ENCODE assay signal across 19 cellular contexts in the genomic region with DNA sequence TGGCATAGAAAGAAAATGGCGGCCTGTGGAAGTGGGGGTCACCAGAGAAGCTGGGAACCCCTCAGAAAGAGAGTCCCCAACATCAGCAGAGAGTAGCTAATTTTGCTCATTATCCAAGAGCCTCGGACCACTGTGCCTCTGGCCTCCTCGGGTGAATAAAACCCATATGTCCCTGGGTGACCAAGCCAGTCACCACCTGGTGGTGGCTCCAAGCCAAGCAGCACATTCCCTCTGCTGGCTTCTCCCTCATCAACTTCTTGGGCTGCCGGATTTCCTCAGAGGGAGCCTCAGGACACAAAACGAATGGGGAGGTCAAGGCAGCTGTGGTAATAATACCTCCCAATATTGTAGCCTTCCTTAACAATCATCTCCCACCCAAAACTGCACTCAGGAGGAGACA.
"Had no signal": no experiment of that assay in that cellular context is flagged by ENCODE, and none has a peak within 500 bp of the region (broad histone marks: within the 10 kb centered on the region; RNA-seq: fewer than 3 reads in every experiment).

No MANE protein-coding gene starts in this region.

- H3K4me1 Mint-ChIP-seq: activated CD4-positive, alpha-beta memory T cell treated with anti-CD3 and anti-CD28 coated beads, Interleukin-2, amount 10 ng/mL, durations not matched to agents 7 days and 5 days; activated naive CD4-positive, alpha-beta T cell treated with anti-CD3 and anti-CD28 coated beads, Interleukin-2, amount 50 U/mL, for 24 hours; stimulated activated naive B cell treated with anti-CD40 and anti-IgM and Interleukin-4, amounts not matched to agents 10 μg/mL and 1 μg/mL and 100 μg/mL, for 72 hours had no signal

- H3K36me3 Mint-ChIP-seq: activated naive CD4-positive, alpha-beta T cell treated with anti-CD3 and anti-CD28 coated beads, Interleukin-2, amount 50 U/mL, for 24 hours; mesothelial cell of epicardium; stimulated activated naive B cell treated with anti-CD40 and anti-IgM and Interleukin-4, amounts not matched to agents 10 μg/mL and 1 μg/mL and 100 μg/mL, for 72 hours had no signal

- H3K9me3 Mint-ChIP-seq: mesothelial cell of epicardium had no signal

- H3K27ac Mint-ChIP-seq: activated CD4-positive, alpha-beta memory T cell treated with anti-CD3 and anti-CD28 coated beads, Interleukin-2, amount 10 ng/mL, durations not matched to agents 7 days and 5 days; activated naive CD4-positive, alpha-beta T cell treated with anti-CD3 and anti-CD28 coated beads, Interleukin-2, amount 50 U/mL, for 24 hours; stimulated activated naive B cell treated with anti-CD40 and anti-IgM and Interleukin-4, amounts not matched to agents 10 μg/mL and 1 μg/mL and 100 μg/mL, for 72 hours; T-helper 1 cell treated with Interleukin-12 subunit alpha and Interleukin-12 subunit beta and Interleukin-4 antibody, amounts not matched to agents 30 μg/mL and 1 μg/mL, for 36 hours had no signal

- H3K4me3 Mint-ChIP-seq: activated CD4-positive, alpha-beta memory T cell treated with anti-CD3 and anti-CD28 coated beads, Interleukin-2, amount 10 ng/mL, durations not matched to agents 7 days and 5 days; activated naive CD4-positive, alpha-beta T cell treated with anti-CD3 and anti-CD28 coated beads, Interleukin-2, amount 50 U/mL, for 24 hours; activated T-cell treated with anti-CD3 and anti-CD28 coated beads, Interleukin-2, amount 50 U/mL, for 4 hours; mesothelial cell of epicardium; stimulated activated naive B cell treated with anti-CD40 and anti-IgM and Interleukin-4, amounts not matched to agents 10 μg/mL and 1 μg/mL and 100 μg/mL, for 72 hours; T-helper 1 cell treated with Interleukin-12 subunit alpha and Interleukin-12 subunit beta and Interleukin-4 antibody, amounts not matched to agents 30 μg/mL and 1 μg/mL, for 36 hours had no signal

- DNase-seq: activated CD4-positive, alpha-beta memory T cell treated with anti-CD3 and anti-CD28 coated beads, Interleukin-2, amount 10 ng/mL, durations not matched to agents 7 days and 5 days; activated CD4-positive, alpha-beta T cell treated with anti-CD3 and anti-CD28 coated beads for 4 hours; activated effector memory CD4-positive, alpha-beta T cell treated with anti-CD3 and anti-CD28 coated beads, Interleukin-2, amount 50 U/mL, for 16 hours; activated T-cell treated with anti-CD3 and anti-CD28 coated beads, Interleukin-2, amount 50 U/mL, for 4 hours; adrenal gland; central memory CD4-positive, alpha-beta T cell; effector CD8-positive, alpha-beta T cell; foreskin melanocyte; head of caudate nucleus; left cardiac atrium; lower lobe of right lung; pancreas; stimulated activated CD4-positive, alpha-beta T cell treated with anti-CD3 and anti-CD28 coated beads, Interleukin-15, amount 100 ng/mL, for 24 hours; stimulated activated CD4-positive, alpha-beta T cell treated with anti-CD3 and anti-CD28 coated beads, Interleukin-4, amount 100 ng/mL, for 1 hour; stimulated activated naive B cell treated with anti-CD40 and anti-IgM and Interleukin-4, amounts not matched to agents 10 μg/mL and 1 μg/mL and 100 μg/mL, for 72 hours; thyroid gland had no signal

- H3K27me3 Mint-ChIP-seq: activated CD4-positive, alpha-beta memory T cell treated with anti-CD3 and anti-CD28 coated beads, Interleukin-2, amount 10 ng/mL, durations not matched to agents 7 days and 5 days; activated naive CD4-positive, alpha-beta T cell treated with anti-CD3 and anti-CD28 coated beads, Interleukin-2, amount 50 U/mL, for 24 hours; stimulated activated naive B cell treated with anti-CD40 and anti-IgM and Interleukin-4, amounts not matched to agents 10 μg/mL and 1 μg/mL and 100 μg/mL, for 72 hours had no signal
